Comparison of ENCODE assay signal across 1 cellular context in the genomic region with DNA sequence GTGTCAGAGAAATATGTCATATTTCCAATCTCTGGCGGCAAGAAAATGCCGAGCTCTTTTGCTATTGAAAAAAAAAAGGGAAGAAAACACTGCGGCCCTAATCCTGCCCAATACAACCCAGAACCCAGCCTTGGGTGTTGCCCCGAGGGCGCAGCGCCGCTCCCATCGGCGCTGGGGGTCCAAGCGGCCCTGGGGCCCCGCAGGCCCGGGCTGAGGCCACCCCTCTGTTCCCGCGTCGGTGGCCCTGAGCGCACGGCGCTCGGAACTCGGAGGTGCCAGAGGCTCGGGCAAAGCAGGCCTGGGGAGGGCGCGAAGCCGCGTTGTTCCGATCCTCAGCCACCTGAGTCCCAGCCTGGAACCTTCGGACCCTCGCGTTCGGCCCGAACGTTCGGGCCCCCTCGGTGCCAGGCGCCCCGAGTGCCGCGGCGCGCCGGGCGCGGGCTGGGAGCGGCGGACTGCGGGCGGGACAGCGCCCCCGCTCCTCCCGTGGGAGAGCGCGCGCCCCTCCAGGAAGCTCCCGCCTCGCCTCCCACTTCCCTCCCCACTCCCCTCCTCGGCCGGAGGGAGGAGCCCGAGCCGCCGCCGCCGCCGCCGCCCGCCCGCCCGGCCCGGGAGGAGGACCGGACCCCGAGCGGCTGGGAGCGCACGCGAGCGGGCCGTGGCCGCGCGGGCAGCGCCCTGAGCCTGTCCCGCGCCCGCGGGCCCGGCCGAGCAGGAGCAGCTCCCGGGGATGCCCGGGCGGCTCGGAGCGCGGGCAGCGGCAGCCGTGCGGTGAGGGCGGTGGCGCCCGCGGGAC.
TF ChIP-seq lines count a peak whose summit lies in the region.

A gene (plus strand): TSS at position 594 of the 796 bp plus-strand sequence. CDS start 18,160 bp downstream, outside the sequence.

TF ChIP-seq in K562, 482 proteins besides CTCF, POLR2A, EP300 and RAD21 (continued from another document and continues in another):
- no peak for TF ChIP-seq SMAD2 (IDR thresholded peaks at IDR 0.05; ENCODE audit: low read depth, low read length)
- TF ChIP-seq, protein P1, sequence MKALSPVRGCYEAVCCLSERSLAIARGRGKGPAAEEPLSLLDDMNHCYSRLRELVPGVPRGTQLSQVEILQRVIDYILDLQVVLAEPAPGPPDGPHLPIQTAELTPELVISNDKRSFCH (CRISPR knock-in tag; IDR thresholded peaks at IDR 0.05), result no peak
- TF ChIP-seq, protein P1 (tag; IDR thresholded peaks at IDR 0.05), result no peak
- TF ChIP-seq ZNF444 (CRISPR knock-in tag; IDR thresholded peaks at IDR 0.05), result no peak
- no peak for TF ChIP-seq ZNF274 (IDR thresholded peaks at IDR 0.05; ENCODE audit: borderline replicate concordance, low read depth, low read length)
- no peak for TF ChIP-seq ZNF431 (CRISPR knock-in tag; IDR thresholded peaks at IDR 0.05)
- TF ChIP-seq GATAD2B (IDR thresholded peaks at IDR 0.05; ENCODE audit: borderline replicate concordance), result peak; percentile 89
- TF ChIP-seq, protein P2, sequence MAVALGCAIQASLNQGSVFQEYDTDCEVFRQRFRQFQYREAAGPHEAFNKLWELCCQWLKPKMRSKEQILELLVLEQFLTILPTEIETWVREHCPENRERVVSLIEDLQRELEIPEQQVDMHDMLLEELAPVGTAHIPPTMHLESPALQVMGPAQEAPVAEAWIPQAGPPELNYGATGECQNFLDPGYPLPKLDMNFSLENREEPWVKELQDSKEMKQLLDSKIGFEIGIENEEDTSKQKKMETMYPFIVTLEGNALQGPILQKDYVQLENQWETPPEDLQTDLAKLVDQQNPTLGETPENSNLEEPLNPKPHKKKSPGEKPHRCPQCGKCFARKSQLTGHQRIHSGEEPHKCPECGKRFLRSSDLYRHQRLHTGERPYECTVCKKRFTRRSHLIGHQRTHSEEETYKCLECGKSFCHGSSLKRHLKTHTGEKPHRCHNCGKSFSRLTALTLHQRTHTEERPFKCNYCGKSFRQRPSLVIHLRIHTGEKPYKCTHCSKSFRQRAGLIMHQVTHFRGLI (CRISPR knock-in tag; IDR thresholded peaks at IDR 0.05), result no peak
- TF ChIP-seq DNMT1 (IDR thresholded peaks at IDR 0.05), result no peak
- TF ChIP-seq, protein P3, sequence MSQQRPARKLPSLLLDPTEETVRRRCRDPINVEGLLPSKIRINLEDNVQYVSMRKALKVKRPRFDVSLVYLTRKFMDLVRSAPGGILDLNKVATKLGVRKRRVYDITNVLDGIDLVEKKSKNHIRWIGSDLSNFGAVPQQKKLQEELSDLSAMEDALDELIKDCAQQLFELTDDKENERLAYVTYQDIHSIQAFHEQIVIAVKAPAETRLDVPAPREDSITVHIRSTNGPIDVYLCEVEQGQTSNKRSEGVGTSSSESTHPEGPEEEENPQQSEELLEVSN (IDR thresholded peaks at IDR 0.05; ENCODE audit: borderline replicate concordance in 1 of 2, extremely low read depth in 1 of 2, insufficient read depth in 1 of 2, insufficient read length in 1 of 2, low read depth in 1 of 2, low read length in 1 of 2, poor library complexity in 1 of 2, severe bottlenecking in 1 of 2), result peak in 1 of 2 experiments; percentile 48
- TF ChIP-seq HNRNPL (IDR thresholded peaks at IDR 0.05; ENCODE audit: low read depth, low read length), result 0 out of 2 replicates have a peak, but pooled peaks have one; percentile 49
- TF ChIP-seq ZNF3 (CRISPR knock-in tag; IDR thresholded peaks at IDR 0.05), result no peak
- no peak for TF ChIP-seq NCOR1 (IDR thresholded peaks at IDR 0.05)
- no peak for TF ChIP-seq JUND (IDR thresholded peaks at IDR 0.05; ENCODE audit: borderline replicate concordance, low read depth, low read length)
- TF ChIP-seq JUND (tag; IDR thresholded peaks at IDR 0.05; ENCODE audit: borderline replicate concordance, low read depth, low read length), result no peak
- 0 out of 2 replicates have a peak, but pooled peaks have one; percentile 25 for TF ChIP-seq GABPA (tag; conservative IDR thresholded peaks at IDR 0.05; ENCODE audit: low read depth)
- TF ChIP-seq HDAC6 (IDR thresholded peaks at IDR 0.05; ENCODE audit: low read depth, low read length), result no peak
- peak; percentile 60; the same call in 1 of the 2 replicates for TF ChIP-seq MTA3 (IDR thresholded peaks at IDR 0.05; ENCODE audit: borderline replicate concordance)
- no peak for TF ChIP-seq ZNF384 (IDR thresholded peaks at IDR 0.05; ENCODE audit: low read depth, low read length)
- no peak for TF ChIP-seq U2AF1 (optimal IDR thresholded peaks at IDR 0.05; ENCODE audit: low read depth, low read length)
- TF ChIP-seq, protein P4, sequence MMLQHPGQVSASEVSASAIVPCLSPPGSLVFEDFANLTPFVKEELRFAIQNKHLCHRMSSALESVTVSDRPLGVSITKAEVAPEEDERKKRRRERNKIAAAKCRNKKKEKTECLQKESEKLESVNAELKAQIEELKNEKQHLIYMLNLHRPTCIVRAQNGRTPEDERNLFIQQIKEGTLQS (IDR thresholded peaks at IDR 0.05), result no peak
- TF ChIP-seq, protein P4 (CRISPR knock-in tag; conservative IDR thresholded peaks at IDR 0.05), result no peak
- no peak for TF ChIP-seq CEBPG (CRISPR knock-in tag; IDR thresholded peaks at IDR 0.05)
- no peak for TF ChIP-seq CEBPG (tag; conservative IDR thresholded peaks at IDR 0.05 in 1 of 2, IDR thresholded peaks at IDR 0.05 in 1 of 2)
- no peak for TF ChIP-seq IRF2 (CRISPR knock-in tag; IDR thresholded peaks at IDR 0.05)
- no peak for TF ChIP-seq ZNF23 (CRISPR knock-in tag; IDR thresholded peaks at IDR 0.05)
- no peak for TF ChIP-seq STAT5B (CRISPR knock-in tag; IDR thresholded peaks at IDR 0.05)
- TF ChIP-seq ZNF785 (CRISPR knock-in tag; IDR thresholded peaks at IDR 0.05), result no peak
- TF ChIP-seq, protein P5, sequence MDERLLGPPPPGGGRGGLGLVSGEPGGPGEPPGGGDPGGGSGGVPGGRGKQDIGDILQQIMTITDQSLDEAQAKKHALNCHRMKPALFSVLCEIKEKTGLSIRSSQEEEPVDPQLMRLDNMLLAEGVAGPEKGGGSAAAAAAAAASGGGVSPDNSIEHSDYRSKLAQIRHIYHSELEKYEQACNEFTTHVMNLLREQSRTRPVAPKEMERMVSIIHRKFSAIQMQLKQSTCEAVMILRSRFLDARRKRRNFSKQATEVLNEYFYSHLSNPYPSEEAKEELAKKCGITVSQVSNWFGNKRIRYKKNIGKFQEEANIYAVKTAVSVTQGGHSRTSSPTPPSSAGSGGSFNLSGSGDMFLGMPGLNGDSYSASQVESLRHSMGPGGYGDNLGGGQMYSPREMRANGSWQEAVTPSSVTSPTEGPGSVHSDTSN (CRISPR knock-in tag; IDR thresholded peaks at IDR 0.05; ENCODE audit: low read depth), result no peak
- TF ChIP-seq, protein P5 (tag; conservative IDR thresholded peaks at IDR 0.05; ENCODE audit: low read depth), result no peak
- no peak for TF ChIP-seq NRF1 (conservative IDR thresholded peaks at IDR 0.05 in 1 of 2, IDR thresholded peaks at IDR 0.05 in 1 of 2)
- no peak for TF ChIP-seq LARP7 (IDR thresholded peaks at IDR 0.05)
- TF ChIP-seq ZC3H8 (IDR thresholded peaks at IDR 0.05), result no peak
- no peak for TF ChIP-seq HIVEP1 (CRISPR knock-in tag; IDR thresholded peaks at IDR 0.05)
- TF ChIP-seq HNRNPLL (IDR thresholded peaks at IDR 0.05; ENCODE audit: low read depth, low read length, poor library complexity, severe bottlenecking), result no peak
- TF ChIP-seq SMARCC2 (IDR thresholded peaks at IDR 0.05; ENCODE audit: low read depth), result no peak
- TF ChIP-seq, protein P6, sequence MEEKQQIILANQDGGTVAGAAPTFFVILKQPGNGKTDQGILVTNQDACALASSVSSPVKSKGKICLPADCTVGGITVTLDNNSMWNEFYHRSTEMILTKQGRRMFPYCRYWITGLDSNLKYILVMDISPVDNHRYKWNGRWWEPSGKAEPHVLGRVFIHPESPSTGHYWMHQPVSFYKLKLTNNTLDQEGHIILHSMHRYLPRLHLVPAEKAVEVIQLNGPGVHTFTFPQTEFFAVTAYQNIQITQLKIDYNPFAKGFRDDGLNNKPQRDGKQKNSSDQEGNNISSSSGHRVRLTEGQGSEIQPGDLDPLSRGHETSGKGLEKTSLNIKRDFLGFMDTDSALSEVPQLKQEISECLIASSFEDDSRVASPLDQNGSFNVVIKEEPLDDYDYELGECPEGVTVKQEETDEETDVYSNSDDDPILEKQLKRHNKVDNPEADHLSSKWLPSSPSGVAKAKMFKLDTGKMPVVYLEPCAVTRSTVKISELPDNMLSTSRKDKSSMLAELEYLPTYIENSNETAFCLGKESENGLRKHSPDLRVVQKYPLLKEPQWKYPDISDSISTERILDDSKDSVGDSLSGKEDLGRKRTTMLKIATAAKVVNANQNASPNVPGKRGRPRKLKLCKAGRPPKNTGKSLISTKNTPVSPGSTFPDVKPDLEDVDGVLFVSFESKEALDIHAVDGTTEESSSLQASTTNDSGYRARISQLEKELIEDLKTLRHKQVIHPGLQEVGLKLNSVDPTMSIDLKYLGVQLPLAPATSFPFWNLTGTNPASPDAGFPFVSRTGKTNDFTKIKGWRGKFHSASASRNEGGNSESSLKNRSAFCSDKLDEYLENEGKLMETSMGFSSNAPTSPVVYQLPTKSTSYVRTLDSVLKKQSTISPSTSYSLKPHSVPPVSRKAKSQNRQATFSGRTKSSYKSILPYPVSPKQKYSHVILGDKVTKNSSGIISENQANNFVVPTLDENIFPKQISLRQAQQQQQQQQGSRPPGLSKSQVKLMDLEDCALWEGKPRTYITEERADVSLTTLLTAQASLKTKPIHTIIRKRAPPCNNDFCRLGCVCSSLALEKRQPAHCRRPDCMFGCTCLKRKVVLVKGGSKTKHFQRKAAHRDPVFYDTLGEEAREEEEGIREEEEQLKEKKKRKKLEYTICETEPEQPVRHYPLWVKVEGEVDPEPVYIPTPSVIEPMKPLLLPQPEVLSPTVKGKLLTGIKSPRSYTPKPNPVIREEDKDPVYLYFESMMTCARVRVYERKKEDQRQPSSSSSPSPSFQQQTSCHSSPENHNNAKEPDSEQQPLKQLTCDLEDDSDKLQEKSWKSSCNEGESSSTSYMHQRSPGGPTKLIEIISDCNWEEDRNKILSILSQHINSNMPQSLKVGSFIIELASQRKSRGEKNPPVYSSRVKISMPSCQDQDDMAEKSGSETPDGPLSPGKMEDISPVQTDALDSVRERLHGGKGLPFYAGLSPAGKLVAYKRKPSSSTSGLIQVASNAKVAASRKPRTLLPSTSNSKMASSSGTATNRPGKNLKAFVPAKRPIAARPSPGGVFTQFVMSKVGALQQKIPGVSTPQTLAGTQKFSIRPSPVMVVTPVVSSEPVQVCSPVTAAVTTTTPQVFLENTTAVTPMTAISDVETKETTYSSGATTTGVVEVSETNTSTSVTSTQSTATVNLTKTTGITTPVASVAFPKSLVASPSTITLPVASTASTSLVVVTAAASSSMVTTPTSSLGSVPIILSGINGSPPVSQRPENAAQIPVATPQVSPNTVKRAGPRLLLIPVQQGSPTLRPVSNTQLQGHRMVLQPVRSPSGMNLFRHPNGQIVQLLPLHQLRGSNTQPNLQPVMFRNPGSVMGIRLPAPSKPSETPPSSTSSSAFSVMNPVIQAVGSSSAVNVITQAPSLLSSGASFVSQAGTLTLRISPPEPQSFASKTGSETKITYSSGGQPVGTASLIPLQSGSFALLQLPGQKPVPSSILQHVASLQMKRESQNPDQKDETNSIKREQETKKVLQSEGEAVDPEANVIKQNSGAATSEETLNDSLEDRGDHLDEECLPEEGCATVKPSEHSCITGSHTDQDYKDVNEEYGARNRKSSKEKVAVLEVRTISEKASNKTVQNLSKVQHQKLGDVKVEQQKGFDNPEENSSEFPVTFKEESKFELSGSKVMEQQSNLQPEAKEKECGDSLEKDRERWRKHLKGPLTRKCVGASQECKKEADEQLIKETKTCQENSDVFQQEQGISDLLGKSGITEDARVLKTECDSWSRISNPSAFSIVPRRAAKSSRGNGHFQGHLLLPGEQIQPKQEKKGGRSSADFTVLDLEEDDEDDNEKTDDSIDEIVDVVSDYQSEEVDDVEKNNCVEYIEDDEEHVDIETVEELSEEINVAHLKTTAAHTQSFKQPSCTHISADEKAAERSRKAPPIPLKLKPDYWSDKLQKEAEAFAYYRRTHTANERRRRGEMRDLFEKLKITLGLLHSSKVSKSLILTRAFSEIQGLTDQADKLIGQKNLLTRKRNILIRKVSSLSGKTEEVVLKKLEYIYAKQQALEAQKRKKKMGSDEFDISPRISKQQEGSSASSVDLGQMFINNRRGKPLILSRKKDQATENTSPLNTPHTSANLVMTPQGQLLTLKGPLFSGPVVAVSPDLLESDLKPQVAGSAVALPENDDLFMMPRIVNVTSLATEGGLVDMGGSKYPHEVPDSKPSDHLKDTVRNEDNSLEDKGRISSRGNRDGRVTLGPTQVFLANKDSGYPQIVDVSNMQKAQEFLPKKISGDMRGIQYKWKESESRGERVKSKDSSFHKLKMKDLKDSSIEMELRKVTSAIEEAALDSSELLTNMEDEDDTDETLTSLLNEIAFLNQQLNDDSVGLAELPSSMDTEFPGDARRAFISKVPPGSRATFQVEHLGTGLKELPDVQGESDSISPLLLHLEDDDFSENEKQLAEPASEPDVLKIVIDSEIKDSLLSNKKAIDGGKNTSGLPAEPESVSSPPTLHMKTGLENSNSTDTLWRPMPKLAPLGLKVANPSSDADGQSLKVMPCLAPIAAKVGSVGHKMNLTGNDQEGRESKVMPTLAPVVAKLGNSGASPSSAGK (IDR thresholded peaks at IDR 0.05), result no peak
- no peak for TF ChIP-seq RFX5 (IDR thresholded peaks at IDR 0.05; ENCODE audit: low read depth, low read length)
- TF ChIP-seq, protein P7, sequence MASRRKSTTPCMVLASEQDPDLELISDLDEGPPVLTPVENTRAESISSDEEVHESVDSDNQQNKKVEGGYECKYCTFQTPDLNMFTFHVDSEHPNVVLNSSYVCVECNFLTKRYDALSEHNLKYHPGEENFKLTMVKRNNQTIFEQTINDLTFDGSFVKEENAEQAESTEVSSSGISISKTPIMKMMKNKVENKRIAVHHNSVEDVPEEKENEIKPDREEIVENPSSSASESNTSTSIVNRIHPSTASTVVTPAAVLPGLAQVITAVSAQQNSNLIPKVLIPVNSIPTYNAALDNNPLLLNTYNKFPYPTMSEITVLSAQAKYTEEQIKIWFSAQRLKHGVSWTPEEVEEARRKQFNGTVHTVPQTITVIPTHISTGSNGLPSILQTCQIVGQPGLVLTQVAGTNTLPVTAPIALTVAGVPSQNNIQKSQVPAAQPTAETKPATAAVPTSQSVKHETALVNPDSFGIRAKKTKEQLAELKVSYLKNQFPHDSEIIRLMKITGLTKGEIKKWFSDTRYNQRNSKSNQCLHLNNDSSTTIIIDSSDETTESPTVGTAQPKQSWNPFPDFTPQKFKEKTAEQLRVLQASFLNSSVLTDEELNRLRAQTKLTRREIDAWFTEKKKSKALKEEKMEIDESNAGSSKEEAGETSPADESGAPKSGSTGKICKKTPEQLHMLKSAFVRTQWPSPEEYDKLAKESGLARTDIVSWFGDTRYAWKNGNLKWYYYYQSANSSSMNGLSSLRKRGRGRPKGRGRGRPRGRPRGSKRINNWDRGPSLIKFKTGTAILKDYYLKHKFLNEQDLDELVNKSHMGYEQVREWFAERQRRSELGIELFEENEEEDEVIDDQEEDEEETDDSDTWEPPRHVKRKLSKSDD (conservative IDR thresholded peaks at IDR 0.05; ENCODE audit: low read length), result no peak
- TF ChIP-seq BDP1 (IDR thresholded peaks at IDR 0.05; ENCODE audit: insufficient read depth, insufficient read length), result no peak
